ENCODE assay signal across 14 cellular contexts in genomic region chr2:99922664-99923063, GRCh38.
DNase-seq lines count a peak whose midpoint lies in the region; ATAC-seq and TF ChIP-seq lines count a peak whose summit lies in the region.
"Had no signal": no experiment of that assay in that cellular context is flagged by ENCODE, and none has a peak within 500 bp of the region (broad histone marks: within the 10 kb centered on the region; RNA-seq: fewer than 3 reads in every experiment).

No MANE protein-coding gene starts in this region.

- H3K9me3 Mint-ChIP-seq in IgD-negative memory B cell (peaks cover 2 to 4% (median 4%) of the 10 kb centered on the region in 3 donors), memory B cell (peaks cover 1% of the 10 kb centered on the region)
- H3K9me3 Mint-ChIP-seq in stimulated activated naive B cell treated with anti-CD40 and anti-IgM and Interleukin-4, amounts not matched to agents 10 μg/mL and 1 μg/mL and 100 μg/mL, for 72 hours = peaks cover 4 to 14% of the 10 kb centered on the region in 2 donors

- peaks cover 33 to 61% (median 45%) of the 10 kb centered on the region in 3 donors for H3K4me1 Mint-ChIP-seq in IgD-negative memory B cell
- H3K4me1 Mint-ChIP-seq in memory B cell = peaks cover 29% of the 10 kb centered on the region
- H3K4me1 Mint-ChIP-seq in stimulated activated naive B cell treated with anti-CD40 and anti-IgM and Interleukin-4, amounts not matched to agents 10 μg/mL and 1 μg/mL and 100 μg/mL, for 72 hours = peaks cover 37 to 67% of the 10 kb centered on the region in 2 donors
- H3K4me1 Mint-ChIP-seq: CD4-positive, alpha-beta memory T cell had no signal

- peak overlapping the region; percentile 24 to 49 (median 40) for H3K27ac Mint-ChIP-seq in IgD-negative memory B cell
- H3K27ac Mint-ChIP-seq in memory B cell = peak overlapping the region; percentile 70
- peak overlapping the region; percentile 56 for H3K27ac Mint-ChIP-seq in stimulated activated naive B cell treated with anti-CD40 and anti-IgM and Interleukin-4, amounts not matched to agents 10 μg/mL and 1 μg/mL and 100 μg/mL, for 72 hours
- H3K27ac Mint-ChIP-seq: CD14-positive monocyte; CD4-positive, alpha-beta memory T cell; H9 had no signal

- intact Hi-C loops in heart left ventricle (cut with DNase I) (no loop called here), cardiac septum (cut with DNase I) (no loop called here)

- H3K27ac ChIP-seq in heart left ventricle = peak overlapping the region in 1 of 12 donors; percentile 33
- H3K27ac ChIP-seq: BLaER1 had no signal

- peak overlapping the region in 2 of 4 donors; percentile 13 to 50 for H3K4me3 Mint-ChIP-seq in IgD-negative memory B cell
- no peak overlapping the region for H3K4me3 Mint-ChIP-seq in memory B cell
- no peak overlapping the region for H3K4me3 Mint-ChIP-seq in stimulated activated naive B cell treated with anti-CD40 and anti-IgM and Interleukin-4, amounts not matched to agents 10 μg/mL and 1 μg/mL and 100 μg/mL, for 72 hours
- H3K4me3 Mint-ChIP-seq: CD14-positive monocyte; CD4-positive, alpha-beta memory T cell; H9 had no signal

- H3K9me3 ChIP-seq in heart left ventricle = peaks cover 0 to 17% (median 0%) of the 10 kb centered on the region in 12 donors

- H3K27me3 ChIP-seq in heart left ventricle = no peaks in the 10 kb centered on the region
- H3K27me3 ChIP-seq: BLaER1 had no signal

- TF ChIP-seq POLR2A in heart left ventricle (IDR thresholded peaks at IDR 0.05) = no peak

- DNase-seq in heart left ventricle = no peak
- no peak for DNase-seq in cardiac septum (ENCODE audit: low spot score)
- DNase-seq in memory B cell (ENCODE audit: low spot score in 2 of 2) = no peak
- DNase-seq in stimulated activated naive B cell treated with anti-CD40 and anti-IgM and Interleukin-4, amounts not matched to agents 10 μg/mL and 1 μg/mL and 100 μg/mL, for 72 hours = no peak
- DNase-seq: CD4-positive, alpha-beta memory T cell; DMS79 treated with DMSO at 0.1 percent for 48 hours; EL; H9 had no signal

- no peak overlapping the region for H3K4me3 ChIP-seq in heart left ventricle
- H3K4me3 ChIP-seq: BLaER1, GM12878 had no signal

- peaks cover 11% of the 10 kb centered on the region for H3K36me3 Mint-ChIP-seq in IgD-negative memory B cell
- peaks cover 35% of the 10 kb centered on the region for H3K36me3 Mint-ChIP-seq in memory B cell
- H3K36me3 Mint-ChIP-seq in stimulated activated naive B cell treated with anti-CD40 and anti-IgM and Interleukin-4, amounts not matched to agents 10 μg/mL and 1 μg/mL and 100 μg/mL, for 72 hours = peaks cover 31 to 57% of the 10 kb centered on the region in 2 donors
- H3K36me3 Mint-ChIP-seq: CD4-positive, alpha-beta memory T cell had no signal

- no peaks in the 10 kb centered on the region for H3K4me1 ChIP-seq in heart left ventricle

- 55 to 64% (median 60%) methylated on average over 6 of the region's 6 CpGs for WGBS in heart left ventricle, 4 donors

- H3K36me3 ChIP-seq in heart left ventricle = no peaks in the 10 kb centered on the region

- ATAC-seq in heart left ventricle (peak in 3 of 4 donors; percentile 62 to 71 (median 66)), memory B cell (ENCODE audit: low read depth) (no peak), GM21786 (IDR thresholded peaks at IDR 0.05; ENCODE audit: unreplicated experiment) (no peak), HG03135 (IDR thresholded peaks at IDR 0.05; ENCODE audit: unreplicated experiment) (no peak)
- ATAC-seq in stimulated activated naive B cell treated with anti-CD40 and anti-IgM and Interleukin-4, amounts not matched to agents 10 μg/mL and 1 μg/mL and 100 μg/mL, for 72 hours (replicated peaks) = no peak
- ATAC-seq: GM12878 had no signal

- H3K27me3 Mint-ChIP-seq in IgD-negative memory B cell (no peaks in the 10 kb centered on the region), memory B cell (no peaks in the 10 kb centered on the region)
- H3K27me3 Mint-ChIP-seq in stimulated activated naive B cell treated with anti-CD40 and anti-IgM and Interleukin-4, amounts not matched to agents 10 μg/mL and 1 μg/mL and 100 μg/mL, for 72 hours = no peaks in the 10 kb centered on the region
- H3K27me3 Mint-ChIP-seq: CD4-positive, alpha-beta memory T cell had no signal

- no peak for TF ChIP-seq CTCF in heart left ventricle (IDR thresholded peaks at IDR 0.05)

Comparison
In these comparisons a context has a peak if more than half of its experiments do, and no peak if none do; other contexts are left out.
1. ATAC-seq: peak in heart left ventricle (3 of 4); none in memory B cell (single experiment), stimulated activated naive B cell treated with anti-CD40 and anti-IgM and Interleukin-4, amounts not matched to agents 10 μg/mL and 1 μg/mL and 100 μg/mL, for 72 hours (0 of 2), GM21786 (single experiment) and HG03135 (single experiment).
2. Peak in every context shown above with its lines, with median percentiles within 50 percentile points of each other: H3K27ac Mint-ChIP-seq.